8 cellular contexts compared by ENCODE assay signal in the genomic region with DNA sequence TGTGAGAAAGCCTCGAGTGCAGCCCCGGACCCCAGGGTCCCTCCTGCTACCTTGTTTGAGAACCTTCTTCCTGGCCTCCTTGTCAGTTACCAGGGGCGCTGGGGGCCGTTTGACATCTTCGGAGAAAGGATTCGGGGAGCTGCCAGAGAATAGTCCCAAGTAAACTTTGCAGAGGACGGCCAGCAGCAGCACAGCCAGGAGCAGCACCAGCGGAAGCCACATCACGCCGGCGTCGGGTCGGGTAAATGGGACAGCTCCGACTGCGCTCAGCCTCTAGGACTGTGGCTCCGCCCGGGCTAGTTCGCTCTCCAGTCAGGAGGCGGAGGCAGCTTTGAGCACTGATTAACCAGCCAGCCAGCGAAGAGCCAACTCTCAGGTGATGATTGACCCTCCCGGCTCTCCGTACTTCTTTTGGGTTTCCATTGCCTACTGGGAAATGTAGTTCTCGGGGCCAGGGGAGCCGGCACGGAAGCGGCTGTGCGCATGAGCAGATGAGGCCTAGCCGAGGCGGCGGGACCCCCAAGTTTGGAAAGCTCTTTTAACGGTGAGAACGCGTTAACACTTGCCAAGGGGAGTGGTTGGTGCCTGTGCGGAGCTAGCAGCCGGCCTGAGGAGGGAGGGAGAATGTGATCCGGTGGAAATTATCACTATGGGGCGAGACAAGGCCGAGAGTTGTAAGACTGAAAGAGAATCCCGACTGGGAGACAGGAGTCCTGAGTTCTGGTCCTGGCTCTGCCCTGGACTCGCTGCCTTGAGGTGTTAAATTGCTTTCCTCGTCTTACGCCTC. TPM values are rescaled to one million over a fixed set of nuclear protein-coding genes. Genes with fewer than 3 reads are reported as not detected.
A peak's percentile ranks its signal among the peaks of the same experiment; 100 is the strongest.
DNase-seq lines count a peak whose midpoint lies in the region; ATAC-seq and TF ChIP-seq lines count a peak whose summit lies in the region.

A gene (plus strand): TSS at position 484 of the 787 bp plus-strand sequence. CDS start 2,430 bp downstream, outside the sequence.
A gene (minus strand): TSS at position 243 of the 787 bp plus-strand sequence. CDS start 21 bp downstream, at position 222.

- peak within 1 kb of the TSS; percentile 97 to 100 (median 99) for H3K4me3 Mint-ChIP-seq in CD8-positive, alpha-beta memory T cell

- H3K4me3 ChIP-seq in CD8-positive, alpha-beta memory T cell (ENCODE audit: low read length): peak within 1 kb of the TSS; percentile 98
- H3K4me3 ChIP-seq in lung: peak within 1 kb of the TSS; percentile 85

- POLR2A ChIA-PET in CD8-positive, alpha-beta memory T cell (lab: Charles Lee): interaction anchor here (0.6 to 3.9 kb wide), 13 partner anchors 23 to 535 kb away, joined by 3 to 86 read pairs (median 5); a partner anchor contains a TSS

- ATAC-seq in GM19468 (IDR thresholded peaks at IDR 0.05; ENCODE audit: extremely low read depth, unreplicated experiment) (peak; percentile 91), lung (ENCODE audit: insufficient read depth, low FRiP score) (peak; percentile 98)

- no peaks in the 10 kb centered on the region for H3K27me3 ChIP-seq in CD8-positive, alpha-beta memory T cell (ENCODE audit: insufficient read depth, low read length, poor library complexity, severe bottlenecking)
- H3K27me3 ChIP-seq in lung (ENCODE audit: control insufficient read depth, insufficient read depth): no peaks in the 10 kb centered on the region

- peak; percentile 93 to 98 (median 98) for DNase-seq in CD8-positive, alpha-beta memory T cell
- DNase-seq in HS-5 (ENCODE audit: low read depth): peak; percentile 98
- DNase-seq in NK-92 treated with Interleukin-12 subunit alpha and Interleukin-12 subunit beta, amount 100 ng/mL, for 24 hours (lab: John Stamatoyannopoulos, UW): peak; percentile 98
- DNase-seq in activated CD8-positive, alpha-beta memory T cell treated with anti-CD3 and anti-CD28 coated beads for 24 hours: peak; percentile 95
- DNase-seq in effector CD8-positive, alpha-beta T cell (lab: John Stamatoyannopoulos, UW): peak; percentile 97
- peak; percentile 99 for DNase-seq in lung (ENCODE audit: low spot score)
- peak; percentile 78 to 92 (median 92) for DNase-seq in stimulated activated CD4-positive, alpha-beta T cell treated with anti-CD3 and anti-CD28 coated beads, TNF-alpha, amount 100 ng/mL, for 4 hours (ENCODE audit: low read depth in 3 of 3)

- H3K36me3 Mint-ChIP-seq in CD8-positive, alpha-beta memory T cell: peaks cover 8 to 69% (median 20%) of the 10 kb centered on the region in 3 donors

- no peaks in the 10 kb centered on the region for H3K9me3 Mint-ChIP-seq in CD8-positive, alpha-beta memory T cell

- H3K27ac ChIP-seq in CD8-positive, alpha-beta memory T cell (ENCODE audit: low read depth, low read length): peak within 1 kb of the TSS; percentile 89
- H3K27ac ChIP-seq in lung (ENCODE audit: low read depth in 1 of 2, low read length in 1 of 2): peak within 1 kb of the TSS; percentile 83 to 91

- peaks cover 28% of the 10 kb centered on the region for H3K4me1 ChIP-seq in CD8-positive, alpha-beta memory T cell (ENCODE audit: insufficient read depth, low read length)
- H3K4me1 ChIP-seq in lung (ENCODE audit: control insufficient read depth in 2 of 2, insufficient read depth in 2 of 2, low read length in 2 of 2): peaks cover 5 to 14% of the 10 kb centered on the region in 2 donors

- H3K9me3 ChIP-seq in CD8-positive, alpha-beta memory T cell (ENCODE audit: low read length): no peaks in the 10 kb centered on the region
- no peaks in the 10 kb centered on the region for H3K9me3 ChIP-seq in lung (ENCODE audit: control insufficient read depth in 2 of 2, insufficient read depth in 1 of 2, low read length in 1 of 2)

- CTCF ChIA-PET in CD8-positive, alpha-beta memory T cell (lab: Charles Lee): interaction anchor here (0.9 to 1.6 kb wide), 10 partner anchors 9 to 197 kb away, joined by 3 to 6 read pairs (median 3); a partner anchor contains a TSS

- no peaks in the 10 kb centered on the region for H3K27me3 Mint-ChIP-seq in CD8-positive, alpha-beta memory T cell

- peak within 1 kb of the TSS; percentile 94 to 100 (median 100) for H3K27ac Mint-ChIP-seq in CD8-positive, alpha-beta memory T cell

- peaks cover 14% of the 10 kb centered on the region for H3K36me3 ChIP-seq in CD8-positive, alpha-beta memory T cell (ENCODE audit: insufficient read depth, low read length)
- H3K36me3 ChIP-seq in lung (ENCODE audit: control insufficient read depth in 2 of 2, insufficient read depth in 2 of 2, low read length in 2 of 2): peaks cover 14 to 24% of the 10 kb centered on the region in 2 donors

- no peak for TF ChIP-seq CTCF in lung (IDR thresholded peaks at IDR 0.05; ENCODE audit: control extremely low read depth, extremely low read depth)

- H3K4me1 Mint-ChIP-seq in CD8-positive, alpha-beta memory T cell: peaks cover 45 to 71% (median 58%) of the 10 kb centered on the region in 3 donors

- WGBS in lung, 2 donors: 0% methylated on average over 42 of the region's 42 CpGs

RNA-seq across cellular contexts. Expression of the first gene that starts in this region (rescaled TPM):
- 10 to 100 TPM; 13.6 to 14.4 TPM for total RNA-seq in CD8-positive, alpha-beta memory T cell
- polyA plus RNA-seq in CD8-positive, alpha-beta memory T cell: 12.2 TPM
- total RNA-seq in lung: 10 to 100 TPM; 14.4 to 26.5 TPM
- polyA plus RNA-seq in lung: 10 to 100 TPM; 11.9 to 15.0 TPM

RNA-seq across cellular contexts. Expression of the second gene that starts in this region (rescaled TPM):
- 10 to 100 TPM; 33.4 to 36.0 TPM for total RNA-seq in CD8-positive, alpha-beta memory T cell
- 23.7 TPM for polyA plus RNA-seq in CD8-positive, alpha-beta memory T cell
- 10 to 100 TPM; 19.6 to 55.4 TPM for total RNA-seq in lung
- polyA plus RNA-seq in lung: 10 to 100 TPM; 24.6 to 25.1 TPM

Comparison
In these comparisons a context has a peak if more than half of its experiments do, and no peak if none do; other contexts are left out.
1. Peak in every context shown above with its lines: DNase-seq, ATAC-seq, H3K4me3 ChIP-seq and H3K27ac ChIP-seq.